In the genomic region with DNA sequence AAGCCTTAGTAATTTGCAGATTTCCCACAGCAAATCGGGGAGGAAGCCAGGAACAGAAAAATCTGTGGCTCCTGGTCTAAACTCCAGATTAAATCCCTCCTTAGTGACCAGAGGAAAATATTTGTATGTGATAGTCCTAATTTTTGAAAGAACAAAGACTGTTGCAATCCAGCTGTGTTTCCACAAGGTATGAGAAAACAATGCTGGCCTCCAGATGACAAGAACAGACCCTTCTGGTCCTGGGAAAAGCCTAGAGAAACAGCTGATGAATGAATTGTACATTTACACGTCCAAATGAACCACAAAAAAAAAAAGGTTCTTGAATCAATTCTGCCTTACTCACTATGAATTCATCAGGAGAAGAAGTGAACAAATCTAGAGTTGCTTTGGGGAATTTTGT, we compare ENCODE assay signal across 9 cellular contexts.
DNase-seq lines count a peak whose midpoint lies in the region; ATAC-seq, FAIRE-seq and TF ChIP-seq lines count a peak whose summit lies in the region.
"Had no signal": no experiment of that assay in that cellular context is flagged by ENCODE, and none has a peak within 500 bp of the region (broad histone marks: within the 10 kb centered on the region; RNA-seq: fewer than 3 reads in every experiment).

No MANE protein-coding gene starts in this region.

- H3K27me3 ChIP-seq in BLaER1 treated with 17β-estradiol and CSF1 and Interleukin-3, amounts not matched to agents 10 nM and 100 nM, result no peaks in the 10 kb centered on the region
- H3K27me3 ChIP-seq: ovary had no signal

- no peak overlapping the region for H3K4me3 Mint-ChIP-seq in dendritic cell treated with granulocyte-macrophage colony-stimulating factor and Interleukin-4, amounts not matched to agents 40 ng/mL and 50 ng/mL, for 4 days
- H3K4me3 Mint-ChIP-seq in natural killer cell treated with Interleukin-12 subunit alpha and Interleukin-12 subunit beta and Interleukin-15 and Interleukin-18, amount 100 ng/mL, for 72 hours, result peak overlapping the region; percentile 98

- peaks cover 44% of the 10 kb centered on the region for H3K4me1 Mint-ChIP-seq in dendritic cell treated with granulocyte-macrophage colony-stimulating factor and Interleukin-4, amounts not matched to agents 40 ng/mL and 50 ng/mL, for 4 days (ENCODE audit: low read depth)
- H3K4me1 Mint-ChIP-seq in natural killer cell treated with Interleukin-12 subunit alpha and Interleukin-12 subunit beta and Interleukin-15 and Interleukin-18, amount 100 ng/mL, for 72 hours (ENCODE audit: low read depth in 2 of 2), result peaks cover 53 to 75% of the 10 kb centered on the region in 2 donors

- no peak for TF ChIP-seq CTCF in D721Med (IDR thresholded peaks at IDR 0.05; ENCODE audit: insufficient read depth, missing control alignments)

- H3K36me3 Mint-ChIP-seq in dendritic cell treated with granulocyte-macrophage colony-stimulating factor and Interleukin-4, amounts not matched to agents 40 ng/mL and 50 ng/mL, for 4 days (ENCODE audit: low read depth), result no peaks in the 10 kb centered on the region
- H3K36me3 Mint-ChIP-seq in natural killer cell treated with Interleukin-12 subunit alpha and Interleukin-12 subunit beta and Interleukin-15 and Interleukin-18, amount 100 ng/mL, for 72 hours, result peaks cover 27% of the 10 kb centered on the region

- peak overlapping the region; percentile 2 to 96 (median 93); a peak in 19 of 22 replicates for H3K27ac ChIP-seq in BLaER1 treated with 17β-estradiol and CSF1 and Interleukin-3, amounts not matched to agents 10 nM and 100 nM

- peaks cover 12% of the 10 kb centered on the region for H3K27me3 Mint-ChIP-seq in dendritic cell treated with granulocyte-macrophage colony-stimulating factor and Interleukin-4, amounts not matched to agents 40 ng/mL and 50 ng/mL, for 4 days
- H3K27me3 Mint-ChIP-seq in natural killer cell treated with Interleukin-12 subunit alpha and Interleukin-12 subunit beta and Interleukin-15 and Interleukin-18, amount 100 ng/mL, for 72 hours, result no peaks in the 10 kb centered on the region

- no peak for FAIRE-seq in D721Med (lab: Jason Lieb, UNC)

- H3K4me2 ChIP-seq in BLaER1 treated with 17β-estradiol and CSF1 and Interleukin-3, amounts not matched to agents 10 nM and 100 nM, result peak overlapping the region; percentile 79 to 94 (median 90)

- DNase-seq in NCI-H69 (lab: John Stamatoyannopoulos, UW) (peak; percentile 55), GDM1 (lab: John Stamatoyannopoulos, UW) (no peak), D721Med (ENCODE audit: insufficient read length, low spot score) (no peak)
- DNase-seq in natural killer cell treated with Interleukin-12 subunit alpha and Interleukin-12 subunit beta and Interleukin-15 and Interleukin-18, amount 100 ng/mL, for 72 hours (ENCODE audit: low spot score), result no peak
- DNase-seq in stimulated activated naive CD4-positive, alpha-beta T cell (lab: John Stamatoyannopoulos, UW), result no peak
- DNase-seq: ovary had no signal

- peak overlapping the region in 2 of 10 experiments; percentile 89 to 91; a peak in 1 of 20 replicates for H3K4me3 ChIP-seq in BLaER1 treated with 17β-estradiol and CSF1 and Interleukin-3, amounts not matched to agents 10 nM and 100 nM

- no peaks in the 10 kb centered on the region for H3K9me3 ChIP-seq in BLaER1 treated with 17β-estradiol and CSF1 and Interleukin-3, amounts not matched to agents 10 nM and 100 nM (replicated peaks in 1 of 11)
- H3K9me3 ChIP-seq: ovary had no signal

- H3K27ac Mint-ChIP-seq in dendritic cell treated with granulocyte-macrophage colony-stimulating factor and Interleukin-4, amounts not matched to agents 40 ng/mL and 50 ng/mL, for 4 days, result peak overlapping the region; percentile 88
- H3K27ac Mint-ChIP-seq in natural killer cell treated with Interleukin-12 subunit alpha and Interleukin-12 subunit beta and Interleukin-15 and Interleukin-18, amount 100 ng/mL, for 72 hours, result peak overlapping the region; percentile 95 to 96

- no peaks in the 10 kb centered on the region for H3K9me3 Mint-ChIP-seq in dendritic cell treated with granulocyte-macrophage colony-stimulating factor and Interleukin-4, amounts not matched to agents 40 ng/mL and 50 ng/mL, for 4 days
- no peaks in the 10 kb centered on the region for H3K9me3 Mint-ChIP-seq in natural killer cell treated with Interleukin-12 subunit alpha and Interleukin-12 subunit beta and Interleukin-15 and Interleukin-18, amount 100 ng/mL, for 72 hours

- peaks cover 43 to 58% (median 52%) of the 10 kb centered on the region in 10 experiments for H3K4me1 ChIP-seq in BLaER1 treated with 17β-estradiol and CSF1 and Interleukin-3, amounts not matched to agents 10 nM and 100 nM

- H3K36me3 ChIP-seq in BLaER1 treated with 17β-estradiol and CSF1 and Interleukin-3, amounts not matched to agents 10 nM and 100 nM, result peaks cover 0 to 12% (median 8%) of the 10 kb centered on the region in 11 experiments; a peak in 10 of 22 replicates
- H3K36me3 ChIP-seq: ovary had no signal

- peak overlapping the region in 8 of 11 experiments; percentile 19 to 98 (median 95); a peak in 12 of 22 replicates for H3K9ac ChIP-seq in BLaER1 treated with 17β-estradiol and CSF1 and Interleukin-3, amounts not matched to agents 10 nM and 100 nM

- peaks cover 13 to 32% (median 21%) of the 10 kb centered on the region in 11 experiments; a peak in 21 of 22 replicates for H4K20me1 ChIP-seq in BLaER1 treated with 17β-estradiol and CSF1 and Interleukin-3, amounts not matched to agents 10 nM and 100 nM

- ATAC-seq in natural killer cell treated with Interleukin-12 subunit alpha and Interleukin-12 subunit beta and Interleukin-15 and Interleukin-18, amount 100 ng/mL, for 72 hours, result no peak
- ATAC-seq in GM21515 (IDR thresholded peaks at IDR 0.05; ENCODE audit: unreplicated experiment), result no peak

- intact Hi-C loops in dendritic cell treated with granulocyte-macrophage colony-stimulating factor and Interleukin-4, amounts not matched to agents 40 ng/mL and 50 ng/mL, for 4 days (cut with micrococcal nuclease), result loop anchor here (2.0 to 5.0 kb wide), 2 partner anchors 29 to 104 kb away; no protein-coding TSS in a partner anchor
